25 cellular contexts compared by ENCODE assay signal in genomic region chr5:121271546-121271945, GRCh38.
"Had no signal": no experiment of that assay in that cellular context is flagged by ENCODE, and none has a peak within 500 bp of the region (broad histone marks: within the 10 kb centered on the region; RNA-seq: fewer than 3 reads in every experiment).

No MANE protein-coding gene starts in this region.

- H3K4me3 ChIP-seq: colonic mucosa, esophagus squamous epithelium, gastrocnemius medialis, heart right ventricle, left lung, lower lobe of right lung, mucosa of descending colon had no signal

- H3K36me3 Mint-ChIP-seq: mesothelial cell of epicardium, naive B cell had no signal

- H3K27ac Mint-ChIP-seq: dendritic cell treated with granulocyte-macrophage colony-stimulating factor and Interleukin-4, amounts not matched to agents 40 ng/mL and 50 ng/mL, for 4 days; effector memory CD8-positive, alpha-beta T cell; endodermal cell; mesothelial cell of epicardium; naive B cell had no signal

- H3K9me3 ChIP-seq: colonic mucosa, esophagus squamous epithelium, gastrocnemius medialis, heart right ventricle, left lung, lower lobe of right lung, mucosa of descending colon had no signal

- H3K27ac ChIP-seq: colonic mucosa, epithelial cell of prostate, esophagus squamous epithelium, gastrocnemius medialis, heart right ventricle, left lung, lower lobe of right lung had no signal

- H3K4me3 Mint-ChIP-seq: dendritic cell treated with granulocyte-macrophage colony-stimulating factor and Interleukin-4, amounts not matched to agents 40 ng/mL and 50 ng/mL, for 4 days; effector memory CD8-positive, alpha-beta T cell; endodermal cell; mesothelial cell of epicardium; naive B cell had no signal

- H3K27me3 ChIP-seq: colonic mucosa, esophagus squamous epithelium, gastrocnemius medialis, heart right ventricle, left lung had no signal

- H3K4me1 Mint-ChIP-seq: endodermal cell, naive B cell had no signal

- H3K27me3 Mint-ChIP-seq: dendritic cell treated with granulocyte-macrophage colony-stimulating factor and Interleukin-4, amounts not matched to agents 40 ng/mL and 50 ng/mL, for 4 days; effector memory CD8-positive, alpha-beta T cell; naive B cell had no signal

- DNase-seq: colonic mucosa; cortex of kidney; effector CD8-positive, alpha-beta T cell; effector memory CD8-positive, alpha-beta T cell; endodermal cell; erythroblast; esophagus squamous epithelium; foreskin fibroblast; foreskin melanocyte; gastrocnemius medialis; glutamatergic neuron; head of caudate nucleus; heart right ventricle; hippocampal formation; left cardiac atrium; left lung; left ventricle myocardium superior; lower lobe of right lung; mesenchymal stem cell; mucosa of descending colon; naive B cell had no signal

- ATAC-seq: effector memory CD8-positive, alpha-beta T cell; esophagus mucosa; gastrocnemius medialis; heart right ventricle; left cardiac atrium; left lung; left ventricle myocardium superior; lower lobe of right lung; mucosa of descending colon had no signal

- H3K36me3 ChIP-seq: colonic mucosa, esophagus squamous epithelium, gastrocnemius medialis, heart right ventricle, left lung, lower lobe of right lung had no signal

- H3K4me1 ChIP-seq: colonic mucosa, esophagus squamous epithelium, gastrocnemius medialis, heart right ventricle, left lung, lower lobe of right lung had no signal
